Comparison of ENCODE assay signal across 20 cellular contexts in genomic region chr2:149125031-149125725, GRCh38.
A peak's percentile ranks its signal among the peaks of the same experiment; 100 is the strongest.
DNase-seq lines count a peak whose midpoint lies in the region; ATAC-seq, FAIRE-seq and TF ChIP-seq lines count a peak whose summit lies in the region.
"Had no signal": no experiment of that assay in that cellular context is flagged by ENCODE, and none has a peak within 500 bp of the region (broad histone marks: within the 10 kb centered on the region; RNA-seq: fewer than 3 reads in every experiment).

No MANE protein-coding gene starts in this region.

- no peak for FAIRE-seq in D721Med (lab: Jason Lieb, UNC)
- FAIRE-seq: GM18507, kidney had no signal

- H3K27me3 ChIP-seq in neural progenitor cell, result peaks cover 57% of the 10 kb centered on the region
- H3K27me3 ChIP-seq: uterus had no signal

- H3K9me3 ChIP-seq in neural progenitor cell (ENCODE audit: low read depth), result no peaks in the 10 kb centered on the region
- H3K9me3 ChIP-seq: HAP-1, heart right ventricle, uterus had no signal

- peaks cover 9% of the 10 kb centered on the region for H3K4me1 ChIP-seq in neural progenitor cell
- H3K4me1 ChIP-seq: HAP-1, heart right ventricle, uterus had no signal

- TF ChIP-seq CTCF in neural progenitor cell (IDR thresholded peaks at IDR 0.05) (no peak), D721Med (IDR thresholded peaks at IDR 0.05; ENCODE audit: insufficient read depth, missing control alignments) (no peak)

- peaks cover 2% of the 10 kb centered on the region for H3K27me3 Mint-ChIP-seq in neural progenitor cell (ENCODE audit: insufficient read depth, low read depth)
- H3K27me3 Mint-ChIP-seq in stimulated activated memory B cell treated with anti-CD40 and anti-IgM and Interleukin-4, amounts not matched to agents 10 μg/mL and 1 μg/mL and 100 μg/mL, for 72 hours, result peaks cover 37% of the 10 kb centered on the region

- H3K4me2 ChIP-seq in neural progenitor cell, result peak overlapping the region; percentile 55

- H3K27ac Mint-ChIP-seq in neural progenitor cell, result peak overlapping the region; percentile 65
- H3K27ac Mint-ChIP-seq in stimulated activated memory B cell treated with anti-CD40 and anti-IgM and Interleukin-4, amounts not matched to agents 10 μg/mL and 1 μg/mL and 100 μg/mL, for 72 hours, result no peak overlapping the region
- H3K27ac Mint-ChIP-seq: activated naive CD4-positive, alpha-beta T cell treated with anti-CD3 and anti-CD28 coated beads for 36 hours; dendritic cell treated with granulocyte-macrophage colony-stimulating factor and Interleukin-4, amounts not matched to agents 40 ng/mL and 50 ng/mL, for 4 days; stimulated activated effector memory CD8-positive, alpha-beta T cell treated with anti-CD3 and anti-CD28 coated beads, Interleukin-12 subunit alpha, Interleukin-12 subunit beta, amount 100 ng/mL, for 72 hours; T-helper 2 cell treated with Interferon-gamma antibody and Interleukin-4, amounts not matched to agents 5 μg/mL and 100 μg/mL, for 36 hours had no signal

- no peaks in the 10 kb centered on the region for H4K20me1 ChIP-seq in neural progenitor cell (ENCODE audit: low read depth)

- no peaks in the 10 kb centered on the region for H3K36me3 Mint-ChIP-seq in neural progenitor cell
- H3K36me3 Mint-ChIP-seq in stimulated activated memory B cell treated with anti-CD40 and anti-IgM and Interleukin-4, amounts not matched to agents 10 μg/mL and 1 μg/mL and 100 μg/mL, for 72 hours, result peaks cover 4% of the 10 kb centered on the region
- H3K36me3 Mint-ChIP-seq: stimulated activated effector memory CD8-positive, alpha-beta T cell treated with anti-CD3 and anti-CD28 coated beads, Interleukin-12 subunit alpha, Interleukin-12 subunit beta, amount 100 ng/mL, for 72 hours had no signal

- H3K79me2 ChIP-seq in neural progenitor cell (ENCODE audit: low read depth), result no peaks in the 10 kb centered on the region

- no peak overlapping the region for H3K27ac ChIP-seq in neural progenitor cell
- H3K27ac ChIP-seq: heart right ventricle, skin epidermis, uterus had no signal

- no peak overlapping the region for H3K9ac ChIP-seq in neural progenitor cell

- H3K36me3 ChIP-seq in neural progenitor cell, result no peaks in the 10 kb centered on the region
- H3K36me3 ChIP-seq: HAP-1, heart right ventricle, uterus had no signal

- DNase-seq in DMS153 (lab: John Stamatoyannopoulos, UW), result peak; percentile 86
- DNase-seq in NCI-H1105 (lab: John Stamatoyannopoulos, UW), result peak; percentile 64
- DNase-seq in SHP77 (lab: John Stamatoyannopoulos, UW), result peak; percentile 29 to 47
- DNase-seq in neural progenitor cell (ENCODE audit: low spot score), result peak; percentile 73
- no peak for DNase-seq in epidermal melanocyte (ENCODE audit: insufficient read length, low spot score)
- no peak for DNase-seq in D721Med (ENCODE audit: insufficient read length, low spot score)
- no peak for DNase-seq in NCI-H446 treated with DMSO at 0.1 percent for 48 hours (lab: John Stamatoyannopoulos, UW)
- DNase-seq: activated CD8-positive, alpha-beta memory T cell treated with anti-CD3 and anti-CD28 coated beads, Interleukin-2, amount 50 U/mL, for 4 hours; activated naive CD4-positive, alpha-beta T cell treated with anti-CD3 and anti-CD28 coated beads for 36 hours; heart right ventricle; IMR-90; kidney; uterus had no signal

- ATAC-seq in stimulated activated memory B cell treated with anti-CD40 and anti-IgM and Interleukin-4, amounts not matched to agents 10 μg/mL and 1 μg/mL and 100 μg/mL, for 72 hours, result no peak
- ATAC-seq: heart right ventricle; stimulated activated effector memory CD8-positive, alpha-beta T cell treated with anti-CD3 and anti-CD28 coated beads, Interleukin-12 subunit alpha, Interleukin-12 subunit beta, amount 100 ng/mL, for 72 hours had no signal

- no peak overlapping the region for H2AFZ ChIP-seq in neural progenitor cell (replicated peaks)

- H3K9me3 Mint-ChIP-seq in neural progenitor cell, result no peaks in the 10 kb centered on the region
- no peaks in the 10 kb centered on the region for H3K9me3 Mint-ChIP-seq in stimulated activated memory B cell treated with anti-CD40 and anti-IgM and Interleukin-4, amounts not matched to agents 10 μg/mL and 1 μg/mL and 100 μg/mL, for 72 hours
- H3K9me3 Mint-ChIP-seq: activated naive CD4-positive, alpha-beta T cell treated with anti-CD3 and anti-CD28 coated beads for 36 hours; dendritic cell treated with granulocyte-macrophage colony-stimulating factor and Interleukin-4, amounts not matched to agents 40 ng/mL and 50 ng/mL, for 4 days; stimulated activated effector memory CD8-positive, alpha-beta T cell treated with anti-CD3 and anti-CD28 coated beads, Interleukin-12 subunit alpha, Interleukin-12 subunit beta, amount 100 ng/mL, for 72 hours; T-helper 2 cell treated with Interferon-gamma antibody and Interleukin-4, amounts not matched to agents 5 μg/mL and 100 μg/mL, for 36 hours had no signal

- H3K4me1 Mint-ChIP-seq in neural progenitor cell, result peaks cover 6% of the 10 kb centered on the region
- H3K4me1 Mint-ChIP-seq in stimulated activated memory B cell treated with anti-CD40 and anti-IgM and Interleukin-4, amounts not matched to agents 10 μg/mL and 1 μg/mL and 100 μg/mL, for 72 hours, result peaks cover 7% of the 10 kb centered on the region
- H3K4me1 Mint-ChIP-seq: stimulated activated effector memory CD8-positive, alpha-beta T cell treated with anti-CD3 and anti-CD28 coated beads, Interleukin-12 subunit alpha, Interleukin-12 subunit beta, amount 100 ng/mL, for 72 hours had no signal

- H3K4me3 ChIP-seq in neural progenitor cell, result no peak overlapping the region
- H3K4me3 ChIP-seq: HAP-1, heart right ventricle, skin epidermis, uterus had no signal

- peaks cover 13% of the 10 kb centered on the region for H3F3A ChIP-seq in neural progenitor cell (ENCODE audit: low read depth)

- no peak overlapping the region for H3K4me3 Mint-ChIP-seq in neural progenitor cell
- H3K4me3 Mint-ChIP-seq in stimulated activated memory B cell treated with anti-CD40 and anti-IgM and Interleukin-4, amounts not matched to agents 10 μg/mL and 1 μg/mL and 100 μg/mL, for 72 hours, result no peak overlapping the region
- H3K4me3 Mint-ChIP-seq: activated naive CD4-positive, alpha-beta T cell treated with anti-CD3 and anti-CD28 coated beads for 36 hours; dendritic cell treated with granulocyte-macrophage colony-stimulating factor and Interleukin-4, amounts not matched to agents 40 ng/mL and 50 ng/mL, for 4 days; stimulated activated effector memory CD8-positive, alpha-beta T cell treated with anti-CD3 and anti-CD28 coated beads, Interleukin-12 subunit alpha, Interleukin-12 subunit beta, amount 100 ng/mL, for 72 hours; T-helper 2 cell treated with Interferon-gamma antibody and Interleukin-4, amounts not matched to agents 5 μg/mL and 100 μg/mL, for 36 hours had no signal

Comparison
In these comparisons a context has a peak if more than half of its experiments do, and no peak if none do; other contexts are left out.
1. DNase-seq: peak in DMS153 (single experiment), NCI-H1105 (single experiment), SHP77 (2 of 2) and neural progenitor cell (single experiment); none in epidermal melanocyte (single experiment), D721Med (single experiment) and NCI-H446 treated with DMSO at 0.1 percent for 48 hours (single experiment).